ENCODE assay signal across 8 cellular contexts in the genomic region with DNA sequence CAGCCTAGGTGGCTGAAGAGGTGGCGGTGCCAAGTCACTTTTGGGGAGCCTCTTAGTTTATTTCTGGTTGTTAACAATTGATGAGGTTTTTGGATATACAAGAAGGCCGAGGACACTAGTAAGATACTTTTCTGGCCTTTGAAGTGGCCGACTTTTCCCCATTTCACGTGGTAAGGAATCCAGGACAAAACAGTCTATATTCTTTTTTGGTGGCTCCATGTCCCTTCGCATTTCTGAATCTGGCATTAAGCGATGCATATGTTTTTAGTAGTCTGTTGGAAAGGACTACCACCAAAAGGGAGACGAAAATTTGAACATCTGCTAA. TPM values are rescaled to one million over a fixed set of nuclear protein-coding genes. Genes with fewer than 3 reads are reported as not detected.
DNase-seq lines count a peak whose midpoint lies in the region; ATAC-seq, FAIRE-seq and TF ChIP-seq lines count a peak whose summit lies in the region.

No MANE protein-coding gene starts in this region.

- no peaks in the 10 kb centered on the region for H3K27me3 ChIP-seq in heart left ventricle
- no peaks in the 10 kb centered on the region for H3K27me3 ChIP-seq in K562 (ENCODE audit: control insufficient read depth in 2 of 2, insufficient read depth in 2 of 2, low read length in 2 of 2)

- ATAC-seq in heart left ventricle (no peak), Right ventricle myocardium superior (ENCODE audit: poor library complexity) (no peak), K562 (no peak), memory B cell (ENCODE audit: low read depth) (no peak), HG02571 (IDR thresholded peaks at IDR 0.05; ENCODE audit: unreplicated experiment) (no peak), mucosa of descending colon (no peak)

- no peaks in the 10 kb centered on the region for H3K9me1 ChIP-seq in K562 (ENCODE audit: control insufficient read depth, insufficient read depth, low read length)

- no peak for TF ChIP-seq RAD21 in K562 (CRISPR knock-in tag; conservative IDR thresholded peaks at IDR 0.05 in 1 of 2, IDR thresholded peaks at IDR 0.05 in 1 of 2)

- H3K27ac Mint-ChIP-seq in memory B cell, result peak overlapping the region; percentile 93

- intact Hi-C loops in heart left ventricle (cut with DNase I) (loop anchor here in 6 of 10 donors (5.0 to 10.0 kb wide), 5 partner anchors 38 to 469 kb away; partner anchors contain the start of gene DNAJC1 (in 1 of the 6)), Right ventricle myocardium superior (cut with DNase I) (no loop called here), K562 (cut with micrococcal nuclease) (no loop called here), mucosa of descending colon (cut with DNase I, micrococcal nuclease) (no loop called here)

- CTCF ChIA-PET in K562 (lab: Yijun Ruan, JAX; ENCODE audit: low intra/inter-chr PET ratio), result no interaction called here

- no peaks in the 10 kb centered on the region for H3K9me3 Mint-ChIP-seq in memory B cell

- no peak for TF ChIP-seq EP300 in K562 (IDR thresholded peaks at IDR 0.05; ENCODE audit: low read length)

- H3K4me3 ChIP-seq in heart left ventricle, result peak overlapping the region; percentile 54 to 88 (median 78)
- H3K4me3 ChIP-seq in K562, result peak overlapping the region; percentile 60
- H3K4me3 ChIP-seq in urinary bladder (ENCODE audit: low read depth, low read length), result peak overlapping the region; percentile 98
- H3K4me3 ChIP-seq in mucosa of descending colon, result no peak overlapping the region

- peak overlapping the region; percentile 63 for H2AFZ ChIP-seq in K562 (ENCODE audit: low read depth, low read length)

- H3K4me1 ChIP-seq in heart left ventricle, result peaks cover 0 to 31% (median 22%) of the 10 kb centered on the region in 12 donors
- H3K4me1 ChIP-seq in K562 (replicated peaks in 1 of 2; ENCODE audit: control insufficient read depth in 2 of 2, insufficient read depth in 2 of 2, low read length in 2 of 2), result peaks cover 8 to 11% of the 10 kb centered on the region in 2 experiments; a peak in 4 of 5 replicates
- H3K4me1 ChIP-seq in urinary bladder (ENCODE audit: insufficient read depth), result no peaks in the 10 kb centered on the region
- no peaks in the 10 kb centered on the region for H3K4me1 ChIP-seq in mucosa of descending colon (ENCODE audit: low read depth)

- H3K4me3 Mint-ChIP-seq in memory B cell, result peak overlapping the region; percentile 78

- TF ChIP-seq CTCF in heart left ventricle (IDR thresholded peaks at IDR 0.05) (no peak), K562 (IDR thresholded peaks at IDR 0.05 in 2 of 3, conservative IDR thresholded peaks at IDR 0.05 in 1 of 3; ENCODE audit: insufficient read depth in 2 of 3, low read depth in 1 of 3, low read length in 3 of 3) (no peak), mucosa of descending colon (IDR thresholded peaks at IDR 0.05) (no peak)

- H3K79me2 ChIP-seq in K562 (ENCODE audit: control insufficient read depth, insufficient read depth, low read length), result peaks cover 68% of the 10 kb centered on the region

- H4K20me1 ChIP-seq in K562 (replicated peaks; ENCODE audit: control insufficient read depth, insufficient read depth, low read length), result no peaks in the 10 kb centered on the region

- FAIRE-seq in K562 (lab: Jason Lieb, UNC), result no peak

- no TSS peak for BruUV-seq in K562 (replicated peaks; lab: Mats Ljungman, UMichigan)

- peak overlapping the region; percentile 76 for H3K4me2 ChIP-seq in K562 (ENCODE audit: insufficient read depth, low read length)

- POLR2A ChIA-PET in K562 (lab: Yijun Ruan, JAX), result interaction anchor here (1.8 to 2.8 kb wide), 2 partner anchors 14 to 25 kb away, joined by 7 to 10 read pairs; no protein-coding TSS in a partner anchor

- WGBS in heart left ventricle, 4 donors, result 12 to 30% (median 25%) methylated on average over 7 of the region's 7 CpGs
- WGBS in K562 (ENCODE audit: insufficient coverage, low coverage, missing lambda C conversion rate), result 0% methylated on average over 7 of the region's 7 CpGs
- 18% methylated on average over 7 of the region's 7 CpGs for WGBS in urinary bladder

- DNase-seq in heart left ventricle (no peak), Right ventricle myocardium superior (no peak), K562 (ENCODE audit: extremely low read depth in 1 of 4, low spot score in 3 of 4) (no peak), memory B cell (ENCODE audit: low spot score in 2 of 2) (no peak), mucosa of descending colon (no peak)
- DNase-seq in activated effector memory CD4-positive, alpha-beta T cell treated with anti-CD3 and anti-CD28 coated beads, Interleukin-2, amount 50 U/mL, for 16 hours, result no peak

- peaks cover 8% of the 10 kb centered on the region for H3K36me3 Mint-ChIP-seq in memory B cell

- peaks cover 14% of the 10 kb centered on the region for H3K4me1 Mint-ChIP-seq in memory B cell

- in situ Hi-C loops in K562 (cut with MboI), result no loop called here

- H3K27ac ChIP-seq in heart left ventricle (peak overlapping the region; percentile 89 to 99 (median 97)), K562 (ENCODE audit: extremely low read depth, low read depth, low read length) (peak overlapping the region; percentile 80), urinary bladder (ENCODE audit: low read depth) (peak overlapping the region; percentile 78)

- H3K36me3 ChIP-seq in heart left ventricle (peaks cover 0 to 41% (median 34%) of the 10 kb centered on the region in 9 donors), K562 (ENCODE audit: control insufficient read depth, insufficient read depth, low read length) (peaks cover 49% of the 10 kb centered on the region), urinary bladder (ENCODE audit: insufficient read depth) (peaks cover 1% of the 10 kb centered on the region), mucosa of descending colon (ENCODE audit: low read depth) (no peaks in the 10 kb centered on the region)

- no peaks in the 10 kb centered on the region for H3K27me3 Mint-ChIP-seq in memory B cell

- no peaks in the 10 kb centered on the region for H3K9me3 ChIP-seq in heart left ventricle
- no peaks in the 10 kb centered on the region for H3K9me3 ChIP-seq in K562 (replicated peaks; ENCODE audit: control insufficient read depth, insufficient read depth, low read depth, low read length)
- H3K9me3 ChIP-seq in mucosa of descending colon, result no peaks in the 10 kb centered on the region

- peak overlapping the region; percentile 69 to 91 for H3K9ac ChIP-seq in K562 (ENCODE audit: insufficient read depth in 1 of 2, low read depth in 2 of 2, low read length in 2 of 2)

- TF ChIP-seq POLR2A in heart left ventricle (IDR thresholded peaks at IDR 0.05) (no peak), K562 (conservative IDR thresholded peaks at IDR 0.05) (no peak)

TF ChIP-seq in K562, 482 proteins besides CTCF, POLR2A, EP300 and RAD21 (continues in another document):
- TF ChIP-seq, protein P1, sequence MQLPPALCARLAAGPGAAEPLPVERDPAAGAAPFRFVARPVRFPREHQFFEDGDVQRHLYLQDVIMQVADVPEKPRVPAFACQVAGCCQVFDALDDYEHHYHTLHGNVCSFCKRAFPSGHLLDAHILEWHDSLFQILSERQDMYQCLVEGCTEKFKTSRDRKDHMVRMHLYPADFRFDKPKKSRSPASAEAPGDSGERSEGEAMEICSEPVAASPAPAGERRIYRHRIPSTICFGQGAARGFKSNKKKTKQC (CRISPR knock-in tag; IDR thresholded peaks at IDR 0.05), result no peak

RNA-seq across cellular contexts. Expression of gene MLLT10, which starts 1.4 kb away (rescaled TPM):
- total RNA-seq in heart left ventricle (10 to 100 TPM; 17.1 to 30.7 (median 25.2) TPM), Right ventricle myocardium superior (22.9 TPM), K562 (2014; rRNA removed) (65.3 and 69.9 TPM in 2 replicates), K562 (2014; rRNA removed; fragmentation: Illumina TruSeq; extraction: Trizol) (58.5 and 59.7 TPM in 2 replicates), K562 (2015; rRNA removed; fragmentation: Illumina TruSeq; extraction: Trizol) (50.9 and 60.2 TPM in 2 replicates), K562 (2021) (58.7 and 64.2 TPM in 2 replicates), urinary bladder (109 TPM), mucosa of descending colon (10 to 100 TPM; 29.6 to 43.1 (median 35.8) TPM)
- polyA plus RNA-seq in heart left ventricle (10 to 100 TPM; 16.0 to 30.3 TPM), K562 (2011; rRNA removed) (81.4 and 91.1 TPM in 2 replicates), K562 (2014; fragmentation: Illumina TruSeq; extraction: Trizol) (58.4 and 65.2 TPM in 2 replicates), K562 (2014; fragmentation: Nextera tagmentation; extraction: Ambion mirVana) (10 to 100 TPM; 18.8 to 25.8 TPM), K562 (2014; rRNA removed) (55.5 and 73.7 TPM in 2 replicates), urinary bladder (36.6 TPM)
- 203 and 284 TPM in 2 replicates for total RNA-seq in K562 (2011; cell fraction: chromatin; rRNA removed; ENCODE audit: low replicate concordance)
- total RNA-seq in K562 (2011; cell fraction: nucleolus; rRNA removed), result 117 and 140 TPM in 2 replicates
- total RNA-seq in K562 (2011; cell fraction: nucleoplasm; rRNA removed), result 136 and 162 TPM in 2 replicates
- polyA plus RNA-seq in K562 (2011; cell fraction: cytosol; rRNA removed), result 46.9 and 65.5 TPM in 2 replicates
- polyA plus RNA-seq in K562 (2011; cell fraction: nucleus; rRNA removed), result 106 and 111 TPM in 2 replicates
- polyA plus RNA-seq in K562 (2012), result 41.9 and 61.1 TPM in 2 replicates
- polyA minus RNA-seq in K562 (2011; rRNA and poly(A)+ RNA removed), result 118 and 129 TPM in 2 replicates
- polyA minus RNA-seq in K562 (2011; cell fraction: cytosol; rRNA and poly(A)+ RNA removed), result 14.8 and 32.9 TPM in 2 replicates
- polyA minus RNA-seq in K562 (2011; cell fraction: nucleus; rRNA and poly(A)+ RNA removed), result 104 and 111 TPM in 2 replicates

RNA-seq across cellular contexts. Expression of gene SKIDA1, which starts 10.0 kb away (rescaled TPM):
- total RNA-seq in heart left ventricle (1 to 10 TPM; 2.3 to 5.4 (median 3.6) TPM), Right ventricle myocardium superior (3.3 TPM), K562 (2014; rRNA removed) (0.09 and 0.24 TPM in 2 replicates), K562 (2014; rRNA removed; fragmentation: Illumina TruSeq; extraction: Trizol) (0.18 and 0.45 TPM in 2 replicates), K562 (2015; rRNA removed; fragmentation: Illumina TruSeq; extraction: Trizol) (0.36 and 0.49 TPM in 2 replicates), K562 (2021) (0.42 and 1.0 TPM in 2 replicates), urinary bladder (5.0 TPM), mucosa of descending colon (1 to 10 TPM in 1 of 3 donors, under 1 TPM in 2; 0.03 to 2.4 (median 0.34) TPM)
- polyA plus RNA-seq in heart left ventricle (under 1 TPM; 0.61 to 0.75 TPM), K562 (2011; rRNA removed) (0.34 and 1.1 TPM in 2 replicates), K562 (2014; fragmentation: Illumina TruSeq; extraction: Trizol) (0.35 and 0.59 TPM in 2 replicates), K562 (2014; fragmentation: Nextera tagmentation; extraction: Ambion mirVana) (under 1 TPM; 0.76 to 0.77 TPM), K562 (2014; rRNA removed) (0.05 and 1.4 TPM in 2 replicates), urinary bladder (0.61 TPM)
- 0.44 and 0.51 TPM in 2 replicates for total RNA-seq in K562 (2011; cell fraction: chromatin; rRNA removed; ENCODE audit: low replicate concordance)
- 0.26 and 0.50 TPM in 2 replicates for total RNA-seq in K562 (2011; cell fraction: nucleolus; rRNA removed)
- total RNA-seq in K562 (2011; cell fraction: nucleoplasm; rRNA removed), result 0.38 and 0.51 TPM in 2 replicates
- 0.06 and 0.18 TPM in 2 replicates for polyA plus RNA-seq in K562 (2011; cell fraction: cytosol; rRNA removed)
- polyA plus RNA-seq in K562 (2011; cell fraction: nucleus; rRNA removed), result 0.47 and 1.4 TPM in 2 replicates
- polyA plus RNA-seq in K562 (2012), result 0.25 and 0.42 TPM in 2 replicates
- polyA minus RNA-seq in K562 (2011; rRNA and poly(A)+ RNA removed), result 0.18 and 0.35 TPM in 2 replicates
- 1.1 TPM in 1 of 2 replicates, not detected in the other for polyA minus RNA-seq in K562 (2011; cell fraction: cytosol; rRNA and poly(A)+ RNA removed)
- 0.22 and 0.40 TPM in 2 replicates for polyA minus RNA-seq in K562 (2011; cell fraction: nucleus; rRNA and poly(A)+ RNA removed)

Comparison
In these comparisons a context has a peak if more than half of its experiments do, and no peak if none do; other contexts are left out.
1. intact Hi-C loops: an anchor here in heart left ventricle (5.0 to 10.0 kb wide); none called in Right ventricle myocardium superior, K562 and mucosa of descending colon.